11 cellular contexts compared by ENCODE assay signal in genomic region chr5:141866111-141866510, GRCh38. TPM values are rescaled to one million over a fixed set of nuclear protein-coding genes. Genes with fewer than 3 reads are reported as not detected.
DNase-seq lines count a peak whose midpoint lies in the region; ATAC-seq and TF ChIP-seq lines count a peak whose summit lies in the region.
"Had no signal": no experiment of that assay in that cellular context is flagged by ENCODE, and none has a peak within 500 bp of the region (broad histone marks: within the 10 kb centered on the region; RNA-seq: fewer than 3 reads in every experiment).

No MANE protein-coding gene starts in this region.

- intact Hi-C loops in left colon (cut with DNase I, micrococcal nuclease) = no loop called here

- no peak for TF ChIP-seq CTCF in retinal pigment epithelial cell (conservative IDR thresholded peaks at IDR 0.05; ENCODE audit: low read depth, low read length)

- no peak overlapping the region for H3K4me3 ChIP-seq in retinal pigment epithelial cell (ENCODE audit: low read length)

- TF ChIP-seq RAD21 in Ishikawa (IDR thresholded peaks at IDR 0.05; ENCODE audit: low read depth) = peak; percentile 26; the same call in 1 of the 2 replicates

- ATAC-seq in left colon = peak; percentile 75
- ATAC-seq in GM18861 (IDR thresholded peaks at IDR 0.05; ENCODE audit: unreplicated experiment) = no peak
- ATAC-seq in HG03108 (IDR thresholded peaks at IDR 0.05; ENCODE audit: unreplicated experiment) = no peak
- ATAC-seq in HG03342 (IDR thresholded peaks at IDR 0.05; ENCODE audit: unreplicated experiment) = no peak

- DNase-seq in astrocyte of the hippocampus (ENCODE audit: low read depth, low spot score) (peak; percentile 63), left colon (peak; percentile 87 to 95), retinal pigment epithelial cell (ENCODE audit: low read depth) (peak; percentile 55), T-helper 9 cell (no peak)
- DNase-seq: activated naive CD4-positive, alpha-beta T cell treated with Interleukin-2 at 50 U/mL for 16 hours; effector CD4-positive, alpha-beta T cell; OCI-M1 had no signal

- TF ChIP-seq EP300 in Ishikawa (IDR thresholded peaks at IDR 0.05; ENCODE audit: borderline replicate concordance) = peak; percentile 58; the same call in 1 of the 2 replicates

TF ChIP-seq in Ishikawa, 13 proteins besides CTCF, POLR2A, EP300 and RAD21:
- no peak for TF ChIP-seq REST (IDR thresholded peaks at IDR 0.05; ENCODE audit: low read depth)
- TF ChIP-seq TCF12 (IDR thresholded peaks at IDR 0.05; ENCODE audit: low read depth) = peak; percentile 82
- no peak for TF ChIP-seq FOXM1 (IDR thresholded peaks at IDR 0.05; ENCODE audit: borderline replicate concordance, low read depth)
- TF ChIP-seq, protein P1, sequence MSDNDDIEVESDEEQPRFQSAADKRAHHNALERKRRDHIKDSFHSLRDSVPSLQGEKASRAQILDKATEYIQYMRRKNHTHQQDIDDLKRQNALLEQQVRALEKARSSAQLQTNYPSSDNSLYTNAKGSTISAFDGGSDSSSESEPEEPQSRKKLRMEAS (IDR thresholded peaks at IDR 0.05) = peak; percentile 78
- peak; percentile 25; the same call in 1 of the 2 replicates for TF ChIP-seq ZBTB7A (IDR thresholded peaks at IDR 0.05; ENCODE audit: low read depth)
- peak; percentile 85 for TF ChIP-seq EGR1 (IDR thresholded peaks at IDR 0.05)
- TF ChIP-seq CEBPB (IDR thresholded peaks at IDR 0.05) = no peak
- TF ChIP-seq CREB1 (IDR thresholded peaks at IDR 0.05; ENCODE audit: low read depth) = no peak
- TF ChIP-seq NFIC (IDR thresholded peaks at IDR 0.05) = peak; percentile 87
- TF ChIP-seq, protein P2, sequence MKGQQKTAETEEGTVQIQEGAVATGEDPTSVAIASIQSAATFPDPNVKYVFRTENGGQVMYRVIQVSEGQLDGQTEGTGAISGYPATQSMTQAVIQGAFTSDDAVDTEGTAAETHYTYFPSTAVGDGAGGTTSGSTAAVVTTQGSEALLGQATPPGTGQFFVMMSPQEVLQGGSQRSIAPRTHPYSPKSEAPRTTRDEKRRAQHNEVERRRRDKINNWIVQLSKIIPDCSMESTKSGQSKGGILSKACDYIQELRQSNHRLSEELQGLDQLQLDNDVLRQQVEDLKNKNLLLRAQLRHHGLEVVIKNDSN (IDR thresholded peaks at IDR 0.05) = peak; percentile 32; the same call in 1 of the 2 replicates
- TF ChIP-seq YY1 (IDR thresholded peaks at IDR 0.05; ENCODE audit: low read depth) = peak; percentile 57; the same call in 1 of the 2 replicates
- peak; percentile 85 for TF ChIP-seq TEAD4 (IDR thresholded peaks at IDR 0.05)
- TF ChIP-seq TAF1 (IDR thresholded peaks at IDR 0.05; ENCODE audit: low read depth) = peak; percentile 24; the same call in 1 of the 2 replicates

RNA-seq across cellular contexts. Expression of gene PCDH1, which starts 12.1 kb away (rescaled TPM):
- 100 to 1,000 TPM; 133 to 147 TPM for total RNA-seq in left colon

RNA-seq across cellular contexts. Expression of gene DELE1, which starts 57.6 kb away (rescaled TPM):
- total RNA-seq in left colon = 10 to 100 TPM; 77.8 to 99.1 TPM
